2 cellular contexts compared by ENCODE assay signal in genomic region chr3:159804726-159805410, GRCh38.
TF ChIP-seq lines count a peak whose summit lies in the region.

No MANE protein-coding gene starts in this region.

TF ChIP-seq in HEK293, 187 proteins besides CTCF, POLR2A, EP300 and RAD21 (continued from another document and continues in another):
- TF ChIP-seq REPIN1 (tag by site-specific recombination; IDR thresholded peaks at IDR 0.05; ENCODE audit: low read depth): no peak
- TF ChIP-seq ZNF10 (tag by site-specific recombination; IDR thresholded peaks at IDR 0.05): no peak
- no peak for TF ChIP-seq BCL11B (tag by site-specific recombination; IDR thresholded peaks at IDR 0.05; ENCODE audit: low read depth)
- TF ChIP-seq SCRT1 (tag by site-specific recombination; IDR thresholded peaks at IDR 0.05; ENCODE audit: borderline replicate concordance): no peak
- TF ChIP-seq ZNF660 (tag by site-specific recombination; IDR thresholded peaks at IDR 0.05): peak; percentile 82; the same call in 1 of the 2 replicates
- TF ChIP-seq HOXA7 (CRISPR knock-in tag; IDR thresholded peaks at IDR 0.05; ENCODE audit: borderline replicate concordance): no peak
- peak; percentile 68 for TF ChIP-seq ZNF449 (tag by site-specific recombination; IDR thresholded peaks at IDR 0.05)
- no peak for TF ChIP-seq ZNF266 (tag by site-specific recombination; IDR thresholded peaks at IDR 0.05; ENCODE audit: low read depth)
- no peak for TF ChIP-seq ZNF48 (tag by site-specific recombination; IDR thresholded peaks at IDR 0.05)
- no peak for TF ChIP-seq GLIS2 (tag by site-specific recombination; IDR thresholded peaks at IDR 0.05)
- TF ChIP-seq ZNF701 (tag by site-specific recombination; IDR thresholded peaks at IDR 0.05): no peak
- peak; percentile 66 for TF ChIP-seq ZBTB17 (tag by site-specific recombination; IDR thresholded peaks at IDR 0.05)
- TF ChIP-seq TRIM28 (IDR thresholded peaks at IDR 0.05; ENCODE audit: borderline replicate concordance, low read length): 0 out of 2 replicates have a peak, but pooled peaks have one; percentile 16
- TF ChIP-seq WT1 (tag by site-specific recombination; IDR thresholded peaks at IDR 0.05): no peak
- TF ChIP-seq ELK4 (IDR thresholded peaks at IDR 0.05; ENCODE audit: borderline replicate concordance, low read depth, low read length): no peak
- no peak for TF ChIP-seq ZNF629 (tag by site-specific recombination; IDR thresholded peaks at IDR 0.05)
- TF ChIP-seq ZNF148 (tag by site-specific recombination; IDR thresholded peaks at IDR 0.05; ENCODE audit: borderline replicate concordance): no peak
- TF ChIP-seq ZBTB8A (tag by site-specific recombination; IDR thresholded peaks at IDR 0.05): 0 out of 2 replicates have a peak, but pooled peaks have one; percentile 24
- TF ChIP-seq ZNF175 (tag by site-specific recombination; IDR thresholded peaks at IDR 0.05): no peak
- peak; percentile 84 for TF ChIP-seq ZNF654 (tag by site-specific recombination; IDR thresholded peaks at IDR 0.05; ENCODE audit: low read depth)
- no peak for TF ChIP-seq ZEB2 (tag by site-specific recombination; IDR thresholded peaks at IDR 0.05)
- TF ChIP-seq RBAK (tag by site-specific recombination; IDR thresholded peaks at IDR 0.05): no peak
- TF ChIP-seq ZSCAN23 (tag by site-specific recombination; IDR thresholded peaks at IDR 0.05): no peak
- TF ChIP-seq, protein P1, sequence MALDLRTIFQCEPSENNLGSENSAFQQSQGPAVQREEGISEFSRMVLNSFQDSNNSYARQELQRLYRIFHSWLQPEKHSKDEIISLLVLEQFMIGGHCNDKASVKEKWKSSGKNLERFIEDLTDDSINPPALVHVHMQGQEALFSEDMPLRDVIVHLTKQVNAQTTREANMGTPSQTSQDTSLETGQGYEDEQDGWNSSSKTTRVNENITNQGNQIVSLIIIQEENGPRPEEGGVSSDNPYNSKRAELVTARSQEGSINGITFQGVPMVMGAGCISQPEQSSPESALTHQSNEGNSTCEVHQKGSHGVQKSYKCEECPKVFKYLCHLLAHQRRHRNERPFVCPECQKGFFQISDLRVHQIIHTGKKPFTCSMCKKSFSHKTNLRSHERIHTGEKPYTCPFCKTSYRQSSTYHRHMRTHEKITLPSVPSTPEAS (tag by site-specific recombination; IDR thresholded peaks at IDR 0.05): no peak
- no peak for TF ChIP-seq SP3 (tag by site-specific recombination; IDR thresholded peaks at IDR 0.05)
- TF ChIP-seq ZNF791 (tag by site-specific recombination; IDR thresholded peaks at IDR 0.05): no peak
- 0 out of 2 replicates have a peak, but pooled peaks have one; percentile 51 for TF ChIP-seq ZSCAN30 (tag by site-specific recombination; IDR thresholded peaks at IDR 0.05)
- no peak for TF ChIP-seq ZNF416 (tag by site-specific recombination; IDR thresholded peaks at IDR 0.05)

TF ChIP-seq in HepG2, 621 proteins besides CTCF, POLR2A, EP300 and RAD21 (continued from another document):
- TF ChIP-seq SMC3 (IDR thresholded peaks at IDR 0.05; ENCODE audit: low read length): peak; percentile 98
- 0 out of 2 replicates have a peak, but pooled peaks have one; percentile 36 for TF ChIP-seq SMAD3 (CRISPR knock-in tag; IDR thresholded peaks at IDR 0.05)
- TF ChIP-seq, protein P2, sequence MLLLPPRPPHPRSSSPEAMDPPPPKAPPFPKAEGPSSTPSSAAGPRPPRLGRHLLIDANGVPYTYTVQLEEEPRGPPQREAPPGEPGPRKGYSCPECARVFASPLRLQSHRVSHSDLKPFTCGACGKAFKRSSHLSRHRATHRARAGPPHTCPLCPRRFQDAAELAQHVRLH (CRISPR knock-in tag; IDR thresholded peaks at IDR 0.05; ENCODE audit: borderline replicate concordance, low read depth): peak; percentile 40; the same call in 1 of the 2 replicates
- TF ChIP-seq KLF16 (CRISPR knock-in tag; IDR thresholded peaks at IDR 0.05): peak in 1 of 2 experiments; percentile 39; a peak in 1 of 4 replicates
- TF ChIP-seq, protein P3, sequence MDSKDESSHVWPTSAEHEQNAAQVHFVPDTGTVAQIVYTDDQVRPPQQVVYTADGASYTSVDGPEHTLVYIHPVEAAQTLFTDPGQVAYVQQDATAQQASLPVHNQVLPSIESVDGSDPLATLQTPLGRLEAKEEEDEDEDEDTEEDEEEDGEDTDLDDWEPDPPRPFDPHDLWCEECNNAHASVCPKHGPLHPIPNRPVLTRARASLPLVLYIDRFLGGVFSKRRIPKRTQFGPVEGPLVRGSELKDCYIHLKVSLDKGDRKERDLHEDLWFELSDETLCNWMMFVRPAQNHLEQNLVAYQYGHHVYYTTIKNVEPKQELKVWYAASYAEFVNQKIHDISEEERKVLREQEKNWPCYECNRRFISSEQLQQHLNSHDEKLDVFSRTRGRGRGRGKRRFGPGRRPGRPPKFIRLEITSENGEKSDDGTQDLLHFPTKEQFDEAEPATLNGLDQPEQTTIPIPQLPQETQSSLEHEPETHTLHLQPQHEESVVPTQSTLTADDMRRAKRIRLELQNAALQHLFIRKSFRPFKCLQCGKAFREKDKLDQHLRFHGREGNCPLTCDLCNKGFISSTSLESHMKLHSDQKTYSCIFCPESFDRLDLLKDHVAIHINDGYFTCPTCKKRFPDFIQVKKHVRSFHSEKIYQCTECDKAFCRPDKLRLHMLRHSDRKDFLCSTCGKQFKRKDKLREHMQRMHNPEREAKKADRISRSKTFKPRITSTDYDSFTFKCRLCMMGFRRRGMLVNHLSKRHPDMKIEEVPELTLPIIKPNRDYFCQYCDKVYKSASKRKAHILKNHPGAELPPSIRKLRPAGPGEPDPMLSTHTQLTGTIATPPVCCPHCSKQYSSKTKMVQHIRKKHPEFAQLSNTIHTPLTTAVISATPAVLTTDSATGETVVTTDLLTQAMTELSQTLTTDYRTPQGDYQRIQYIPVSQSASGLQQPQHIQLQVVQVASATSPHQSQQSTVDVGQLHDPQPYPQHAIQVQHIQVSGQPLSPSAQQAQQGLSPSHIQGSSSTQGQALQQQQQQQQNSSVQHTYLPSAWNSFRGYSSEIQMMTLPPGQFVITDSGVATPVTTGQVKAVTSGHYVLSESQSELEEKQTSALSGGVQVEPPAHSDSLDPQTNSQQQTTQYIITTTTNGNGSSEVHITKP (CRISPR knock-in tag; IDR thresholded peaks at IDR 0.05; ENCODE audit: low read depth): 0 out of 2 replicates have a peak, but pooled peaks have one; percentile 36
- no peak for TF ChIP-seq DR1 (CRISPR knock-in tag; IDR thresholded peaks at IDR 0.05)
- no peak for TF ChIP-seq ZNF235 (CRISPR knock-in tag; IDR thresholded peaks at IDR 0.05; ENCODE audit: borderline replicate concordance)
- TF ChIP-seq, protein P4, sequence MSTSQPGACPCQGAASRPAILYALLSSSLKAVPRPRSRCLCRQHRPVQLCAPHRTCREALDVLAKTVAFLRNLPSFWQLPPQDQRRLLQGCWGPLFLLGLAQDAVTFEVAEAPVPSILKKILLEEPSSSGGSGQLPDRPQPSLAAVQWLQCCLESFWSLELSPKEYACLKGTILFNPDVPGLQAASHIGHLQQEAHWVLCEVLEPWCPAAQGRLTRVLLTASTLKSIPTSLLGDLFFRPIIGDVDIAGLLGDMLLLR (CRISPR knock-in tag; IDR thresholded peaks at IDR 0.05): no peak
- 0 out of 2 replicates have a peak, but pooled peaks have one; percentile 21 for TF ChIP-seq SALL1 (CRISPR knock-in tag; IDR thresholded peaks at IDR 0.05)
- 0 out of 2 replicates have a peak, but pooled peaks have one; percentile 53 for TF ChIP-seq TSC22D2 (CRISPR knock-in tag; IDR thresholded peaks at IDR 0.05; ENCODE audit: borderline replicate concordance)
- peak; percentile 97 for TF ChIP-seq STAG1 (CRISPR knock-in tag; IDR thresholded peaks at IDR 0.05)
